Comparison of ENCODE assay signal across 12 cellular contexts in genomic region chr2:223921204-223921603, GRCh38. TPM values are rescaled to one million over a fixed set of nuclear protein-coding genes. Genes with fewer than 3 reads are reported as not detected.
DNase-seq lines count a peak whose midpoint lies in the region; ATAC-seq, FAIRE-seq and TF ChIP-seq lines count a peak whose summit lies in the region.
"Had no signal": no experiment of that assay in that cellular context is flagged by ENCODE, and none has a peak within 500 bp of the region (broad histone marks: within the 10 kb centered on the region; RNA-seq: fewer than 3 reads in every experiment).

No MANE protein-coding gene starts in this region.

- no peak overlapping the region for H3K27ac ChIP-seq in endothelial cell of umbilical vein (ENCODE audit: insufficient read depth, low read depth, low read length)
- H3K27ac ChIP-seq: BLaER1 treated with 17β-estradiol and CSF1 and Interleukin-3, amounts not matched to agents 10 nM and 100 nM had no signal

- intact Hi-C loops in endothelial cell of umbilical vein (cut with micrococcal nuclease) (no loop called here), mucosa of descending colon (cut with DNase I, micrococcal nuclease) (no loop called here)

- H3K4me2 ChIP-seq in endothelial cell of umbilical vein (ENCODE audit: insufficient read depth, low read length) = peak overlapping the region; percentile 38
- H3K4me2 ChIP-seq: BLaER1 treated with 17β-estradiol and CSF1 and Interleukin-3, amounts not matched to agents 10 nM and 100 nM had no signal

- no peak for TF ChIP-seq CTCF in endothelial cell of umbilical vein (IDR thresholded peaks at IDR 0.05; ENCODE audit: extremely low read depth in 1 of 2, insufficient read depth in 1 of 2, low read depth in 1 of 2, low read length in 2 of 2)
- TF ChIP-seq CTCF in mucosa of descending colon (IDR thresholded peaks at IDR 0.05) = no peak

- dilution Hi-C loops in endothelial cell of umbilical vein (cut with MboI; ENCODE audit: extremely low pct_ligation_motif_present, low sequenced_read_pairs) = no loop called here

- H3K9ac ChIP-seq in endothelial cell of umbilical vein (replicated peaks; ENCODE audit: extremely low read depth, insufficient read depth, low read length) = no peak overlapping the region
- H3K9ac ChIP-seq: BLaER1 treated with 17β-estradiol and CSF1 and Interleukin-3, amounts not matched to agents 10 nM and 100 nM had no signal

- H3K36me3 ChIP-seq in endothelial cell of umbilical vein (ENCODE audit: control insufficient read depth in 2 of 2, extremely low read depth in 1 of 2, insufficient read depth in 2 of 2, low read length in 2 of 2) = peaks cover 3 to 4% of the 10 kb centered on the region in 2 experiments
- H3K36me3 ChIP-seq in mucosa of descending colon (ENCODE audit: low read depth) = no peaks in the 10 kb centered on the region

- DNase-seq in GM12892 (ENCODE audit: insufficient read length) (no peak), RCC 7860 (ENCODE audit: low spot score) (no peak), endothelial cell of umbilical vein (ENCODE audit: low read depth, low spot score) (peak; percentile 47), renal cortical epithelial cell (ENCODE audit: low read depth) (peak; percentile 35), mucosa of descending colon (no peak), DMS153 (lab: John Stamatoyannopoulos, UW) (no peak), OCI-M1 (lab: John Stamatoyannopoulos, UW) (no peak)
- DNase-seq: ACHN; CD4-positive, CD25-positive, alpha-beta regulatory T cell; GOT3; H9 had no signal

- FAIRE-seq in GM12892 (lab: Jason Lieb, UNC) (peak; percentile 46), RCC 7860 (lab: Jason Lieb, UNC) (peak; percentile 15), endothelial cell of umbilical vein (lab: Jason Lieb, UNC) (no peak)

- H3K79me2 ChIP-seq in endothelial cell of umbilical vein (ENCODE audit: control insufficient read depth, insufficient read depth, low read length) = peaks cover 63% of the 10 kb centered on the region

- no peak for TF ChIP-seq POLR2A in GM12892 (IDR thresholded peaks at IDR 0.05; ENCODE audit: low read depth, low read length)
- no peak for TF ChIP-seq POLR2A in endothelial cell of umbilical vein (IDR thresholded peaks at IDR 0.05; ENCODE audit: low read depth, low read length)

- CTCF ChIA-PET in endothelial cell of umbilical vein (lab: Charles Lee) = interaction anchor here (1.8 kb wide), 1 partner anchor 22 kb away, joined by 4 read pairs; no protein-coding TSS in a partner anchor

- H2AFZ ChIP-seq in endothelial cell of umbilical vein (ENCODE audit: low read depth, low read length) = no peak overlapping the region

- H3K4me1 ChIP-seq in endothelial cell of umbilical vein (ENCODE audit: control insufficient read depth, extremely low read depth, insufficient read depth, low read length) (peaks cover 70% of the 10 kb centered on the region), mucosa of descending colon (ENCODE audit: low read depth) (no peaks in the 10 kb centered on the region)

- H3K9me3 ChIP-seq in endothelial cell of umbilical vein (replicated peaks; ENCODE audit: control insufficient read depth, insufficient read depth, low read length) = no peaks in the 10 kb centered on the region
- no peaks in the 10 kb centered on the region for H3K9me3 ChIP-seq in mucosa of descending colon

- no peaks in the 10 kb centered on the region for H4K20me1 ChIP-seq in endothelial cell of umbilical vein (replicated peaks; ENCODE audit: control insufficient read depth, extremely low read depth, insufficient read depth, low read length)

- no TSS peak for BruUV-seq in endothelial cell of umbilical vein (replicated peaks; lab: Mats Ljungman, UMichigan)

- H3K4me3 ChIP-seq in endothelial cell of umbilical vein (replicated peaks in 1 of 3; ENCODE audit: insufficient read depth in 1 of 3, low read depth in 1 of 3, low read length in 3 of 3) (no peak overlapping the region), mucosa of descending colon (no peak overlapping the region)
- H3K4me3 ChIP-seq: BLaER1 treated with 17β-estradiol and CSF1 and Interleukin-3, amounts not matched to agents 10 nM and 100 nM had no signal

- no peaks in the 10 kb centered on the region for H3K27me3 ChIP-seq in endothelial cell of umbilical vein (ENCODE audit: control insufficient read depth in 2 of 2, insufficient read depth in 2 of 2, low read length in 2 of 2)
- H3K27me3 ChIP-seq: BLaER1 treated with 17β-estradiol and CSF1 and Interleukin-3, amounts not matched to agents 10 nM and 100 nM had no signal

- POLR2A ChIA-PET in endothelial cell of umbilical vein (lab: Charles Lee) = no interaction called here

- ATAC-seq in mucosa of descending colon = no peak

- H3K9me1 ChIP-seq in endothelial cell of umbilical vein (replicated peaks; ENCODE audit: control insufficient read depth, extremely low read depth, insufficient read depth, low read length) = no peaks in the 10 kb centered on the region

TF ChIP-seq in endothelial cell of umbilical vein, 7 proteins besides CTCF, POLR2A, EP300 and RAD21:
- TF ChIP-seq POLR2AphosphoS5 (IDR thresholded peaks at IDR 0.05; ENCODE audit: insufficient read depth, low read depth, low read length) = no peak
- no peak for TF ChIP-seq EZH2 (IDR thresholded peaks at IDR 0.05; ENCODE audit: borderline replicate concordance, low read depth, low read length, severe bottlenecking)
- TF ChIP-seq FOS (IDR thresholded peaks at IDR 0.05; ENCODE audit: borderline replicate concordance, insufficient read depth, low read length) = peak; percentile 73
- no peak for TF ChIP-seq MYC (IDR thresholded peaks at IDR 0.05; ENCODE audit: low read depth, low read length)
- no peak for TF ChIP-seq MAX (IDR thresholded peaks at IDR 0.05; ENCODE audit: insufficient read depth, insufficient read length)
- peak; percentile 18 for TF ChIP-seq JUN (IDR thresholded peaks at IDR 0.05; ENCODE audit: borderline replicate concordance, insufficient read depth, insufficient read length, low read depth)
- no peak for TF ChIP-seq GATA2 (IDR thresholded peaks at IDR 0.05; ENCODE audit: insufficient read depth, insufficient read length, low read depth, low read length)

RNA-seq across cellular contexts. Expression of gene WDFY1, which starts 23.9 kb away (rescaled TPM):
- 16.5 TPM for polyA plus RNA-seq in GM12892 (2012; ENCODE audit: missing spikeins)
- total RNA-seq in endothelial cell of umbilical vein (66.0 and 68.7 TPM in 2 replicates), renal cortical epithelial cell (69.5 and 85.4 TPM in 2 replicates), mucosa of descending colon (10 to 100 TPM; 49.0 to 66.7 (median 65.8) TPM)
- 48.9 and 54.7 TPM in 2 replicates for polyA plus RNA-seq in endothelial cell of umbilical vein
- 34.6 and 37.4 TPM in 2 replicates for polyA plus RNA-seq in endothelial cell of umbilical vein (2011; cell fraction: cytosol; rRNA removed)
- polyA plus RNA-seq in endothelial cell of umbilical vein (2011; cell fraction: nucleus; rRNA removed) = 134 and 138 TPM in 2 replicates
- polyA plus RNA-seq in endothelial cell of umbilical vein (2012) = 65.7 and 67.9 TPM in 2 replicates
- 390 and 408 TPM in 2 replicates for polyA minus RNA-seq in endothelial cell of umbilical vein
- 12.9 TPM for polyA minus RNA-seq in endothelial cell of umbilical vein (2011; cell fraction: cytosol; rRNA and poly(A)+ RNA removed)
- 164 and 166 TPM in 2 replicates for polyA minus RNA-seq in endothelial cell of umbilical vein (2011; cell fraction: nucleus; rRNA and poly(A)+ RNA removed)

RNA-seq across cellular contexts. Expression of gene MRPL44, which starts 36.1 kb away (rescaled TPM):
- polyA plus RNA-seq in GM12892 (2012; ENCODE audit: missing spikeins) = 31.2 TPM
- total RNA-seq in endothelial cell of umbilical vein = 27.7 and 31.5 TPM in 2 replicates
- 17.1 and 19.2 TPM in 2 replicates for polyA plus RNA-seq in endothelial cell of umbilical vein
- polyA plus RNA-seq in endothelial cell of umbilical vein (2011; cell fraction: cytosol; rRNA removed) = 19.0 and 19.7 TPM in 2 replicates
- polyA plus RNA-seq in endothelial cell of umbilical vein (2011; cell fraction: nucleus; rRNA removed) = 9.5 and 10.3 TPM in 2 replicates
- polyA plus RNA-seq in endothelial cell of umbilical vein (2012) = 24.2 and 27.9 TPM in 2 replicates
- 6.6 and 6.7 TPM in 2 replicates for polyA minus RNA-seq in endothelial cell of umbilical vein
- 14.2 TPM for polyA minus RNA-seq in endothelial cell of umbilical vein (2011; cell fraction: cytosol; rRNA and poly(A)+ RNA removed)
- 6.2 and 8.1 TPM in 2 replicates for polyA minus RNA-seq in endothelial cell of umbilical vein (2011; cell fraction: nucleus; rRNA and poly(A)+ RNA removed)
- 48.8 and 48.9 TPM in 2 replicates for total RNA-seq in renal cortical epithelial cell
- total RNA-seq in mucosa of descending colon = 10 to 100 TPM; 23.8 to 31.9 (median 27.6) TPM

Comparison
In these comparisons a context has a peak if more than half of its experiments do, and no peak if none do; other contexts are left out.
1. DNase-seq: peak in endothelial cell of umbilical vein (single experiment) and renal cortical epithelial cell (single experiment); none in GM12892 (single experiment), RCC 7860 (single experiment), mucosa of descending colon (0 of 3), DMS153 (single experiment) and OCI-M1 (single experiment).